Comparison of ENCODE assay signal across 23 cellular contexts in genomic region chr11:130638624-130639023, GRCh38.
"Had no signal": no experiment of that assay in that cellular context is flagged by ENCODE, and none has a peak within 500 bp of the region (broad histone marks: within the 10 kb centered on the region; RNA-seq: fewer than 3 reads in every experiment).

No MANE protein-coding gene starts in this region.

- H3K4me1 ChIP-seq: pancreas had no signal

- FAIRE-seq: endometrium, frontal cortex, kidney, pancreas had no signal

- H3K4me3 ChIP-seq: left lung, mucosa of descending colon, pancreas, sigmoid colon, stomach, testis, tibial artery had no signal

- H3K4me3 Mint-ChIP-seq: effector memory CD8-positive, alpha-beta T cell; mesothelial cell of epicardium; naive B cell; natural killer cell treated with Interleukin-12 subunit alpha and Interleukin-12 subunit beta and Interleukin-15 and Interleukin-18, amount 100 ng/mL, for 72 hours; stimulated activated effector memory CD8-positive, alpha-beta T cell treated with anti-CD3 and anti-CD28 coated beads, Interleukin-12 subunit alpha, Interleukin-12 subunit beta, amount 100 ng/mL, for 72 hours had no signal

- ATAC-seq: effector memory CD8-positive, alpha-beta T cell; left lung; mucosa of descending colon; natural killer cell treated with Interleukin-12 subunit alpha and Interleukin-12 subunit beta and Interleukin-15 and Interleukin-18, amount 100 ng/mL, for 72 hours; pancreas; stimulated activated effector memory CD8-positive, alpha-beta T cell treated with anti-CD3 and anti-CD28 coated beads, Interleukin-12 subunit alpha, Interleukin-12 subunit beta, amount 100 ng/mL, for 72 hours had no signal

- DNase-seq: cerebellar nuclear complex; cortex of kidney; effector memory CD8-positive, alpha-beta T cell; erythroblast; left lung; mucosa of descending colon; naive B cell; occipital lobe; pancreas; sigmoid colon; stimulated activated CD4-positive, alpha-beta T cell treated with anti-CD3 and anti-CD28 coated beads, Interleukin-2, amount 100 ng/mL, for 24 hours; stimulated activated CD4-positive, alpha-beta T cell treated with anti-CD3 and anti-CD28 coated beads, Interleukin-4, amount 100 ng/mL, for 24 hours; stimulated activated naive CD4-positive, alpha-beta T cell treated with Interleukin-2 at 50 U/mL for 16 hours; stomach; testis; tibial artery had no signal

- H3K36me3 ChIP-seq: left lung, pancreas, sigmoid colon, stomach, tibial artery had no signal

- H3K27ac Mint-ChIP-seq: effector memory CD8-positive, alpha-beta T cell; mesothelial cell of epicardium; naive B cell; natural killer cell treated with Interleukin-12 subunit alpha and Interleukin-12 subunit beta and Interleukin-15 and Interleukin-18, amount 100 ng/mL, for 72 hours; stimulated activated effector memory CD8-positive, alpha-beta T cell treated with anti-CD3 and anti-CD28 coated beads, Interleukin-12 subunit alpha, Interleukin-12 subunit beta, amount 100 ng/mL, for 72 hours; type B pancreatic cell had no signal

- H3K9me3 ChIP-seq: left lung, mucosa of descending colon, pancreas, sigmoid colon, stomach, testis, tibial artery had no signal

- H3K4me1 Mint-ChIP-seq: naive B cell had no signal

- H3K27ac ChIP-seq: left lung, pancreas, stomach, tibial artery had no signal

- H3K36me3 Mint-ChIP-seq: mesothelial cell of epicardium; naive B cell; natural killer cell treated with Interleukin-12 subunit alpha and Interleukin-12 subunit beta and Interleukin-15 and Interleukin-18, amount 100 ng/mL, for 72 hours; stimulated activated effector memory CD8-positive, alpha-beta T cell treated with anti-CD3 and anti-CD28 coated beads, Interleukin-12 subunit alpha, Interleukin-12 subunit beta, amount 100 ng/mL, for 72 hours; type B pancreatic cell had no signal

- H3K9me3 Mint-ChIP-seq: effector memory CD8-positive, alpha-beta T cell; mesothelial cell of epicardium; natural killer cell treated with Interleukin-12 subunit alpha and Interleukin-12 subunit beta and Interleukin-15 and Interleukin-18, amount 100 ng/mL, for 72 hours; stimulated activated effector memory CD8-positive, alpha-beta T cell treated with anti-CD3 and anti-CD28 coated beads, Interleukin-12 subunit alpha, Interleukin-12 subunit beta, amount 100 ng/mL, for 72 hours; type B pancreatic cell had no signal

- H3K27me3 ChIP-seq: pancreas, sigmoid colon, stomach, testis, tibial artery had no signal
